Comparison of ENCODE assay signal across 24 cellular contexts in the genomic region with DNA sequence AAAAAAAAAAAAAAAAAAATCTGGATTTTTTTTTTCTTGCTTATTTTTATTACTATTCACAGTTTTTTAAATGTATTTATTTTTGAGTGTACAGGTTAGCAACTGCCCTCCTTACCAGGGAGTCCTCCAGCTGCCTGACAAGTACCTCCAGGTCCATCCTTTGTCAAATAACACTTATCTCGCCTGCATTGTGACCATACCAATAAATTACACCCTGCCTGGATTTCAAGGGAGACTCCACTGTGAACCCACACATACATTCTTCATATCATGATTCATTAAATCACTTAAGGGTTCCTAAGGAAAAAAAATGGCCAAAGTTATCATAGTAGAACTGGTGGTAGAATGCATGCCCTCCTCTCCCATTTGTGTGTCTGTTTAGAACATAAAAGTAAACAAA. TPM values are rescaled to one million over a fixed set of nuclear protein-coding genes. Genes with fewer than 3 reads are reported as not detected.
DNase-seq lines count a peak whose midpoint lies in the region; ATAC-seq and TF ChIP-seq lines count a peak whose summit lies in the region.
"Had no signal": no experiment of that assay in that cellular context is flagged by ENCODE, and none has a peak within 500 bp of the region (broad histone marks: within the 10 kb centered on the region; RNA-seq: fewer than 3 reads in every experiment).

No MANE protein-coding gene starts in this region.

- peak overlapping the region; percentile 84 for H3K27ac ChIP-seq in cardiac muscle cell
- H3K27ac ChIP-seq in gastroesophageal sphincter: no peak overlapping the region
- H3K27ac ChIP-seq: 22Rv1, RWPE1 had no signal

- no peaks in the 10 kb centered on the region for H3K9me3 Mint-ChIP-seq in activated T-cell treated with anti-CD3 and anti-CD28 coated beads, Interleukin-2, amount 50 U/mL, for 24 hours
- H3K9me3 Mint-ChIP-seq: CD14-positive monocyte; CD8-positive, alpha-beta memory T cell had no signal

- H3K4me1 ChIP-seq in cardiac muscle cell (ENCODE audit: low read depth) (peaks cover 66% of the 10 kb centered on the region), mucosa of descending colon (ENCODE audit: low read depth) (peaks cover 7% of the 10 kb centered on the region), gastroesophageal sphincter (peaks cover 0 to 43% (median 3%) of the 10 kb centered on the region in 3 donors)

- no peak for TF ChIP-seq EP300 in gastroesophageal sphincter (IDR thresholded peaks at IDR 0.05)

- H3K36me3 Mint-ChIP-seq in activated T-cell treated with anti-CD3 and anti-CD28 coated beads, Interleukin-2, amount 50 U/mL, for 24 hours (ENCODE audit: low read depth): peaks cover 11% of the 10 kb centered on the region

- H3K4me3 Mint-ChIP-seq in activated T-cell treated with anti-CD3 and anti-CD28 coated beads, Interleukin-2, amount 50 U/mL, for 24 hours: no peak overlapping the region
- H3K4me3 Mint-ChIP-seq: CD14-positive monocyte; CD8-positive, alpha-beta memory T cell had no signal

- H3K9me3 ChIP-seq in cardiac muscle cell (ENCODE audit: low read depth) (no peaks in the 10 kb centered on the region), mucosa of descending colon (no peaks in the 10 kb centered on the region), gastroesophageal sphincter (no peaks in the 10 kb centered on the region)
- H3K9me3 ChIP-seq: BE2C had no signal

- WGBS in gastroesophageal sphincter (ENCODE audit: low coverage in 1 of 2), 2 donors: 100% methylated on average over 1 of the region's 1 CpG

- no peaks in the 10 kb centered on the region for H3K27me3 Mint-ChIP-seq in activated T-cell treated with anti-CD3 and anti-CD28 coated beads, Interleukin-2, amount 50 U/mL, for 24 hours
- H3K27me3 Mint-ChIP-seq: CD8-positive, alpha-beta memory T cell had no signal

- ATAC-seq in left ventricle myocardium superior (no peak), mucosa of descending colon (peak; percentile 62), gastroesophageal sphincter (no peak)
- ATAC-seq: Panc1 had no signal

- H3K4me3 ChIP-seq in cardiac muscle cell (no peak overlapping the region), mucosa of descending colon (no peak overlapping the region), gastroesophageal sphincter (no peak overlapping the region)

- DNase-seq in NCI-H1417 (lab: John Stamatoyannopoulos, UW) (peak; percentile 6 to 48 (median 37)), NCI-H1417 treated with DMSO at 0.1 percent for 48 hours (lab: John Stamatoyannopoulos, UW) (no peak), cardiac muscle cell (ENCODE audit: low read depth in 1 of 2, low spot score in 1 of 2) (no peak), left ventricle myocardium superior (no peak), amniotic epithelial cell (ENCODE audit: low read depth) (peak; percentile 57), mucosa of descending colon (no peak)
- no peak for DNase-seq in activated T-cell treated with anti-CD3 and anti-CD28 coated beads, Interleukin-2, amount 50 U/mL, for 24 hours
- DNase-seq: BE2C; CD8-positive, alpha-beta memory T cell; DMS 273 treated with DMSO at 0.1 percent for 48 hours; DMS79; Karpas-422; NCI-H1092; NCI-H1436 treated with DMSO at 0.1 percent for 48 hours; NCI-H1930; NCI-H2107; NCI-H2227 treated with DMSO at 0.1 percent for 48 hours; NCI-H524 treated with DMSO at 0.1 percent for 48 hours; SHP77 had no signal

- no peaks in the 10 kb centered on the region for H3K36me3 ChIP-seq in cardiac muscle cell
- H3K36me3 ChIP-seq in mucosa of descending colon (ENCODE audit: low read depth): no peaks in the 10 kb centered on the region
- H3K36me3 ChIP-seq in gastroesophageal sphincter: peaks cover 0 to 3% of the 10 kb centered on the region in 2 donors
- H3K36me3 ChIP-seq: BE2C had no signal

- H3K27ac Mint-ChIP-seq in activated T-cell treated with anti-CD3 and anti-CD28 coated beads, Interleukin-2, amount 50 U/mL, for 24 hours: no peak overlapping the region

- TF ChIP-seq POLR2A in gastroesophageal sphincter (IDR thresholded peaks at IDR 0.05): no peak

- intact Hi-C loops in left ventricle myocardium superior (cut with micrococcal nuclease): no loop called here
- intact Hi-C loops in mucosa of descending colon (cut with DNase I, micrococcal nuclease): no loop called here

- peaks cover 10% of the 10 kb centered on the region for H3K4me1 Mint-ChIP-seq in activated T-cell treated with anti-CD3 and anti-CD28 coated beads, Interleukin-2, amount 50 U/mL, for 24 hours (ENCODE audit: low read depth)
- H3K4me1 Mint-ChIP-seq: CD14-positive monocyte had no signal

- TF ChIP-seq CTCF in cardiac muscle cell (IDR thresholded peaks at IDR 0.05; ENCODE audit: low read depth, low read length): no peak
- no peak for TF ChIP-seq CTCF in mucosa of descending colon (IDR thresholded peaks at IDR 0.05)
- TF ChIP-seq CTCF in gastroesophageal sphincter (IDR thresholded peaks at IDR 0.05): no peak

- no peaks in the 10 kb centered on the region for H3K27me3 ChIP-seq in cardiac muscle cell
- H3K27me3 ChIP-seq in gastroesophageal sphincter: no peaks in the 10 kb centered on the region
- H3K27me3 ChIP-seq: BE2C had no signal

RNA-seq across cellular contexts. Expression of gene EEIG2, which starts 38.4 kb away (rescaled TPM):
- total RNA-seq in cardiac muscle cell: 9.7 and 12.2 TPM in 2 replicates
- polyA plus RNA-seq in cardiac muscle cell: 5.4 and 11.3 TPM in 2 replicates
- total RNA-seq in left ventricle myocardium superior: 5.0 TPM
- 10 to 100 TPM; 21.4 to 32.7 (median 29.5) TPM for total RNA-seq in mucosa of descending colon
- total RNA-seq in gastroesophageal sphincter: 10 to 100 TPM; 11.6 to 23.8 (median 14.9) TPM

Comparison
In these comparisons a context has a peak if more than half of its experiments do, and no peak if none do; other contexts are left out.
1. DNase-seq: peak in NCI-H1417 (3 of 3) and amniotic epithelial cell (single experiment); none in NCI-H1417 treated with DMSO at 0.1 percent for 48 hours (single experiment), cardiac muscle cell (0 of 2), left ventricle myocardium superior (single experiment), mucosa of descending colon (0 of 3) and activated T-cell treated with anti-CD3 and anti-CD28 coated beads, Interleukin-2, amount 50 U/mL, for 24 hours (single experiment).